ENCODE assay signal across 36 cellular contexts in genomic region chr20:45317826-45318225, GRCh38. TPM values are rescaled to one million over a fixed set of nuclear protein-coding genes. Genes with fewer than 3 reads are reported as not detected.
"Had no signal": no experiment of that assay in that cellular context is flagged by ENCODE, and none has a peak within 500 bp of the region (broad histone marks: within the 10 kb centered on the region; RNA-seq: fewer than 3 reads in every experiment).

No MANE protein-coding gene starts in this region.

- H3K4me1 ChIP-seq: adrenal gland, parathyroid adenoma had no signal

- ATAC-seq: gastroesophageal sphincter; left cardiac atrium; left ventricle myocardium superior; stimulated activated naive B cell treated with anti-CD40 and anti-IgM and Interleukin-4, amounts not matched to agents 10 μg/mL and 1 μg/mL and 100 μg/mL, for 72 hours had no signal

- H3K9me3 Mint-ChIP-seq: activated B cell treated with CpG ODN at 0.5 μM for 24 hours; activated naive CD4-positive, alpha-beta T cell treated with anti-CD3 and anti-CD28 coated beads, Interleukin-2, amount 50 U/mL, for 24 hours; brain; T-helper 2 cell treated with Interferon-gamma antibody and Interleukin-4, amounts not matched to agents 5 μg/mL and 100 μg/mL, for 36 hours had no signal

- H3K27ac Mint-ChIP-seq: activated B cell treated with CpG ODN at 0.5 μM for 24 hours; brain; stimulated activated naive B cell treated with anti-CD40 and anti-IgM and Interleukin-4, amounts not matched to agents 10 μg/mL and 1 μg/mL and 100 μg/mL, for 72 hours; T-helper 2 cell treated with Interferon-gamma antibody and Interleukin-4, amounts not matched to agents 5 μg/mL and 100 μg/mL, for 36 hours had no signal

- H3K4me3 ChIP-seq: adrenal gland, cardiac muscle cell, coronary artery, dorsolateral prefrontal cortex, gastroesophageal sphincter, right atrium auricular region, SJSA1, smooth muscle cell, tibial nerve had no signal

- H3K4me3 Mint-ChIP-seq: activated B cell treated with CpG ODN at 0.5 μM for 24 hours; activated naive CD4-positive, alpha-beta T cell treated with anti-CD3 and anti-CD28 coated beads, Interleukin-2, amount 50 U/mL, for 24 hours; brain; T-helper 2 cell treated with Interferon-gamma antibody and Interleukin-4, amounts not matched to agents 5 μg/mL and 100 μg/mL, for 36 hours had no signal

- H3K27ac ChIP-seq: adrenal gland, cardiac muscle cell, coronary artery, dorsolateral prefrontal cortex, gastroesophageal sphincter, parathyroid adenoma, right atrium auricular region, SJSA1, tibial nerve had no signal

- H3K27me3 ChIP-seq: cardiac muscle cell, SJSA1 had no signal

- H3K9me3 ChIP-seq: adrenal gland, gastroesophageal sphincter, right atrium auricular region, SJSA1, tibial nerve had no signal

- DNase-seq: activated B cell treated with CpG ODN at 0.5 μM for 24 hours; activated CD4-positive, alpha-beta T cell treated with anti-CD3 and anti-CD28 coated beads, Interleukin-2, amount 50 U/mL, for 4 hours; activated CD8-positive, alpha-beta memory T cell treated with anti-CD3 and anti-CD28 coated beads, Interleukin-2, amount 50 U/mL, for 4 hours; activated gamma-delta T cell; activated T-cell treated with anti-CD3 and anti-CD28 coated beads, Interleukin-2, amount 50 U/mL, for 1 hour; adrenal gland; dorsolateral prefrontal cortex; effector memory CD4-positive, alpha-beta T cell; hippocampal formation; left cardiac atrium; left ventricle myocardium superior; nucleus accumbens; stimulated activated CD4-positive, alpha-beta T cell treated with anti-CD3 and anti-CD28 coated beads, Interleukin-1b, Interleukin-23, amount 100 ng/mL, for 48 hours; stimulated activated CD4-positive, alpha-beta T cell treated with anti-CD3 and anti-CD28 coated beads, Interleukin-4, amount 100 ng/mL, for 4 hours; stimulated activated CD8-positive, alpha-beta memory T cell treated with anti-CD3 and anti-CD28 coated beads, Interleukin-4, amount 100 ng/mL, for 48 hours; stimulated activated naive B cell treated with anti-CD40 and anti-IgM and Interleukin-4, amounts not matched to agents 10 μg/mL and 1 μg/mL and 100 μg/mL, for 72 hours had no signal

- H3K36me3 ChIP-seq: adrenal gland, cardiac muscle cell, gastroesophageal sphincter, right atrium auricular region, SJSA1, tibial nerve had no signal

- H3K36me3 Mint-ChIP-seq: activated naive CD4-positive, alpha-beta T cell treated with anti-CD3 and anti-CD28 coated beads, Interleukin-2, amount 50 U/mL, for 24 hours; brain had no signal

RNA-seq across cellular contexts. Expression of gene MATN4, which starts 9.7 kb away (rescaled TPM):
- total RNA-seq: activated B cell treated with CpG ODN at 0.5 μM for 24 hours, cardiac muscle cell, cerebellum, epithelial cell of proximal tubule, fibroblast of villous mesenchyme, gastroesophageal sphincter, left cardiac atrium, left ventricle myocardium superior, lung microvascular endothelial cell, pulmonary artery endothelial cell, right atrium auricular region, SJSA1, smooth muscle cell, temporal lobe, tibial nerve had no signal

RNA-seq across cellular contexts. Expression of gene RBPJL, which starts 11.2 kb away (rescaled TPM):
- total RNA-seq: activated B cell treated with CpG ODN at 0.5 μM for 24 hours; activated CD8-positive, alpha-beta memory T cell treated with anti-CD3 and anti-CD28 coated beads for 36 hours; adrenal gland; aorta; cardiac muscle cell; cerebellum; epithelial cell of proximal tubule; fibroblast of lung; fibroblast of villous mesenchyme; gastroesophageal sphincter; left cardiac atrium; left ventricle myocardium superior; lung microvascular endothelial cell; pulmonary artery endothelial cell; right atrium auricular region; SJSA1; smooth muscle cell; temporal lobe had no signal

RNA-seq across cellular contexts. Expression of gene SDC4, which starts 30.4 kb away (rescaled TPM):
- total RNA-seq: activated B cell treated with CpG ODN at 0.5 μM for 24 hours had no signal
